Comparison of ENCODE assay signal across 8 cellular contexts in genomic region chr17:59004338-59005111, GRCh38.
DNase-seq lines count a peak whose midpoint lies in the region; ATAC-seq, FAIRE-seq and TF ChIP-seq lines count a peak whose summit lies in the region.

No MANE protein-coding gene starts in this region.

- intact Hi-C loops in HepG2 (cut with micrococcal nuclease; ENCODE audit: unreplicated experiment) = loop anchor here (1.0 to 10.0 kb wide), 3 partner anchors 293 to 486 kb away; no protein-coding TSS in a partner anchor

- no TSS peak for BruUV-seq in HepG2 (replicated peaks; lab: Mats Ljungman, UMichigan)

- CTCF ChIA-PET in A549 (lab: Yijun Ruan, JAX) (interaction anchor here (0.6 to 11.0 kb wide), 58 partner anchors 9 to 754 kb away, joined by 3 to 169 read pairs (median 4); partner anchors contain the start of gene TRIM37), HepG2 (lab: Yijun Ruan, JAX; ENCODE audit: low intra/inter-chr PET ratio, low total read pairs) (interaction anchor here (0.7 to 4.0 kb wide), 5 partner anchors 293 to 486 kb away, joined by 3 to 62 read pairs (median 12); no protein-coding TSS in a partner anchor)

- H3K4me2 ChIP-seq in A549 (no peak overlapping the region), HepG2 (ENCODE audit: low read depth, low read length) (no peak overlapping the region)

- DNase-seq in A549 (ENCODE audit: low read depth in 1 of 2, low spot score in 1 of 2) = peak; percentile 49 to 70
- no peak for DNase-seq in GM12891 (ENCODE audit: insufficient read length, low spot score)
- DNase-seq in NCI-H2196 treated with DMSO at 0.1 percent for 48 hours (lab: John Stamatoyannopoulos, UW; ENCODE audit: unreplicated experiment) = peak; percentile 41
- peak; percentile 57 to 58 for DNase-seq in activated CD4-positive, alpha-beta T cell treated with anti-CD3 and anti-CD28 coated beads for 24 hours (ENCODE audit: low read depth in 2 of 2)
- no peak for DNase-seq in chondrocyte (ENCODE audit: low spot score)
- DNase-seq in HepG2 (ENCODE audit: low spot score) = peak; percentile 58
- peak; percentile 7 for DNase-seq in stimulated activated CD8-positive, alpha-beta memory T cell treated with anti-CD3 and anti-CD28 coated beads, Interleukin-12 subunit alpha, Interleukin-12 subunit beta, amount 100 ng/mL, for 24 hours (ENCODE audit: extremely low read depth)

- peak; percentile 74 to 90; a peak in 4 of 6 replicates for ATAC-seq in A549
- peak; percentile 82 for ATAC-seq in HepG2
- ATAC-seq in GM21526 (IDR thresholded peaks at IDR 0.05; ENCODE audit: low FRiP score, unreplicated experiment) = no peak

- in situ Hi-C loops in HepG2 (cut with HindIII; ENCODE audit: extremely low pct_ligation_motif_present, low pct_unique_long_range_greater_than_20kb) = loop anchor here (5.0 kb wide), 3 partner anchors 292 to 487 kb away; no protein-coding TSS in a partner anchor

- no peaks in the 10 kb centered on the region for H3K79me2 ChIP-seq in HepG2 (ENCODE audit: insufficient read depth, low read length)

- H3K27ac ChIP-seq in A549 (no peak overlapping the region), HepG2 (ENCODE audit: extremely low read length, insufficient read depth, low read length) (no peak overlapping the region)

- 25% methylated on average over 4 of the region's 4 CpGs for WGBS in A549 (ENCODE audit: missing lambda C conversion rate)
- WGBS in HepG2 (ENCODE audit: low lambda C conversion rate) = 31% methylated on average over 4 of the region's 4 CpGs

- H3K27ac Mint-ChIP-seq in chondrocyte (ENCODE audit: unreplicated experiment) = peak overlapping the region; percentile 73

- H3K4me1 ChIP-seq in A549 = 0 out of 3 replicates have a peak, but pooled peaks cover 4% of the 10 kb centered on the region
- H3K4me1 ChIP-seq in HepG2 (ENCODE audit: insufficient read depth, low read length) = no peaks in the 10 kb centered on the region

- H3K27me3 Mint-ChIP-seq in chondrocyte (ENCODE audit: low read depth) = no peaks in the 10 kb centered on the region

- TF ChIP-seq CTCF in A549 (IDR thresholded peaks at IDR 0.05) (peak; percentile 99), chondrocyte (IDR thresholded peaks at IDR 0.05) (peak; percentile 99), HepG2 (CRISPR knock-in tag; IDR thresholded peaks at IDR 0.05) (peak; percentile 91)

- peak; percentile 95 to 98 for TF ChIP-seq RAD21 in A549 (conservative IDR thresholded peaks at IDR 0.05 in 1 of 2, IDR thresholded peaks at IDR 0.05 in 1 of 2)
- TF ChIP-seq RAD21 in HepG2 (CRISPR knock-in tag; IDR thresholded peaks at IDR 0.05) = peak; percentile 83

- no peak overlapping the region for H3K9ac ChIP-seq in HepG2 (ENCODE audit: insufficient read depth, low read depth, low read length)

- no peak overlapping the region for H3K4me3 Mint-ChIP-seq in chondrocyte (ENCODE audit: unreplicated experiment)

- no peak overlapping the region for H3K4me3 ChIP-seq in A549
- H3K4me3 ChIP-seq in HepG2 (replicated peaks in 1 of 3; ENCODE audit: insufficient read depth in 1 of 3, low read depth in 2 of 3, low read length in 3 of 3) = no peak overlapping the region

- H4K20me1 ChIP-seq in HepG2 (ENCODE audit: insufficient read depth, low read length) = no peaks in the 10 kb centered on the region

- POLR2A ChIA-PET in A549 (lab: Yijun Ruan, JAX) = interaction anchor here (1.0 to 1.8 kb wide), 5 partner anchors 294 to 486 kb away, joined by 3 to 10 read pairs (median 6); no protein-coding TSS in a partner anchor
- POLR2A ChIA-PET in HepG2 (lab: Yijun Ruan, JAX) = interaction anchor here (1.0 to 1.4 kb wide), 4 partner anchors 288 to 486 kb away, joined by 3 to 7 read pairs (median 4); no protein-coding TSS in a partner anchor

- TF ChIP-seq EP300 in A549 (IDR thresholded peaks at IDR 0.05) (no peak), HepG2 (IDR thresholded peaks at IDR 0.05; ENCODE audit: low read depth in 2 of 2, low read length in 2 of 2) (no peak), HepG2 (CRISPR knock-in tag; IDR thresholded peaks at IDR 0.05; ENCODE audit: borderline replicate concordance) (no peak)

- TF ChIP-seq POLR2A in A549 (IDR thresholded peaks at IDR 0.05; ENCODE audit: low read length) (no peak), GM12891 (IDR thresholded peaks at IDR 0.05; ENCODE audit: low read depth, low read length) (no peak), HepG2 (IDR thresholded peaks at IDR 0.05; ENCODE audit: insufficient read depth in 1 of 2, low read depth in 2 of 2, low read length in 2 of 2) (no peak)

- no peaks in the 10 kb centered on the region for H3K27me3 ChIP-seq in HepG2 (ENCODE audit: control insufficient read depth in 1 of 2, insufficient read depth in 2 of 2, low read length in 2 of 2)

- H3K36me3 Mint-ChIP-seq in chondrocyte (ENCODE audit: low read depth) = peaks cover 4% of the 10 kb centered on the region

- H3K36me3 ChIP-seq in HepG2 (replicated peaks in 1 of 2; ENCODE audit: control insufficient read depth in 1 of 2, insufficient read depth in 2 of 2, low read length in 2 of 2) = peaks cover 0 to 13% of the 10 kb centered on the region in 2 experiments; a peak in 3 of 5 replicates

- peaks cover 36% of the 10 kb centered on the region for H3K4me1 Mint-ChIP-seq in chondrocyte (ENCODE audit: low read depth)

- FAIRE-seq in A549 (lab: Jason Lieb, UNC) = no peak
- FAIRE-seq in GM12891 (lab: Jason Lieb, UNC) = peak; percentile 91
- peak; percentile 87 for FAIRE-seq in HepG2 (lab: Jason Lieb, UNC)

- H3K9me3 ChIP-seq in A549 = no peaks in the 10 kb centered on the region
- H3K9me3 ChIP-seq in HepG2 (ENCODE audit: low read length) = no peaks in the 10 kb centered on the region

- H3K9me3 Mint-ChIP-seq in chondrocyte (ENCODE audit: low read depth) = no peaks in the 10 kb centered on the region

- no peak overlapping the region for H2AFZ ChIP-seq in HepG2 (ENCODE audit: low read length)

TF ChIP-seq in A549, 52 proteins besides CTCF, POLR2A, EP300 and RAD21:
- peak; percentile 97 for TF ChIP-seq SMC3 (IDR thresholded peaks at IDR 0.05)
- no peak for TF ChIP-seq RNF2 (IDR thresholded peaks at IDR 0.05; ENCODE audit: borderline replicate concordance, low read depth)
- TF ChIP-seq HES2 (IDR thresholded peaks at IDR 0.05) = no peak

TF ChIP-seq in GM12891, 5 proteins besides CTCF, POLR2A, EP300 and RAD21:
- no peak for TF ChIP-seq SPI1 (IDR thresholded peaks at IDR 0.05; ENCODE audit: low read depth, low read length)
- TF ChIP-seq TAF1 (IDR thresholded peaks at IDR 0.05; ENCODE audit: low read depth, low read length) = no peak
- TF ChIP-seq PAX5 (IDR thresholded peaks at IDR 0.05; ENCODE audit: insufficient read depth, low read length, severe bottlenecking) = no peak
- no peak for TF ChIP-seq POU2F2 (IDR thresholded peaks at IDR 0.05; ENCODE audit: low read depth, low read length)
- TF ChIP-seq POLR2AphosphoS5 (IDR thresholded peaks at IDR 0.05; ENCODE audit: low read depth, low read length) = no peak

TF ChIP-seq in HepG2, 621 proteins besides CTCF, POLR2A, EP300 and RAD21 (continues in another document):
- 0 out of 2 replicates have a peak, but pooled peaks have one; percentile 38 for TF ChIP-seq RXRB (CRISPR knock-in tag; IDR thresholded peaks at IDR 0.05; ENCODE audit: borderline replicate concordance)
- no peak for TF ChIP-seq SAP130 (CRISPR knock-in tag; IDR thresholded peaks at IDR 0.05; ENCODE audit: low read depth)
- no peak for TF ChIP-seq CBX5 (CRISPR knock-in tag; IDR thresholded peaks at IDR 0.05; ENCODE audit: borderline replicate concordance)
- no peak for TF ChIP-seq ZUFSP (CRISPR knock-in tag; IDR thresholded peaks at IDR 0.05; ENCODE audit: borderline replicate concordance)
- no peak for TF ChIP-seq KLF12 (CRISPR knock-in tag; IDR thresholded peaks at IDR 0.05; ENCODE audit: borderline replicate concordance)
- no peak for TF ChIP-seq CC2D1A (CRISPR knock-in tag; IDR thresholded peaks at IDR 0.05)
- TF ChIP-seq SMC3 (IDR thresholded peaks at IDR 0.05; ENCODE audit: low read length) = peak; percentile 95
- peak; percentile 97 for TF ChIP-seq STAG1 (CRISPR knock-in tag; IDR thresholded peaks at IDR 0.05)
- TF ChIP-seq ZNF468 (CRISPR knock-in tag; IDR thresholded peaks at IDR 0.05) = no peak
- TF ChIP-seq ZNF556 (CRISPR knock-in tag; IDR thresholded peaks at IDR 0.05; ENCODE audit: borderline replicate concordance) = no peak
- TF ChIP-seq DDIT3 (CRISPR knock-in tag; IDR thresholded peaks at IDR 0.05) = no peak
- TF ChIP-seq NFE2 (CRISPR knock-in tag; IDR thresholded peaks at IDR 0.05) = no peak
- no peak for TF ChIP-seq ZBTB42 (CRISPR knock-in tag; IDR thresholded peaks at IDR 0.05)
- no peak for TF ChIP-seq CHD2 (IDR thresholded peaks at IDR 0.05; ENCODE audit: low read depth, low read length)
- TF ChIP-seq ZBTB3 (CRISPR knock-in tag; IDR thresholded peaks at IDR 0.05; ENCODE audit: borderline replicate concordance, low read depth) = no peak
- peak; percentile 54 for TF ChIP-seq BCL6 (CRISPR knock-in tag; IDR thresholded peaks at IDR 0.05)
- TF ChIP-seq ZNF331 (CRISPR knock-in tag; IDR thresholded peaks at IDR 0.05) = no peak
- TF ChIP-seq LCORL (IDR thresholded peaks at IDR 0.05) = no peak
- 0 out of 2 replicates have a peak, but pooled peaks have one; percentile 37 for TF ChIP-seq LCORL (CRISPR knock-in tag; IDR thresholded peaks at IDR 0.05)
- peak; percentile 70; the same call in 1 of the 2 replicates for TF ChIP-seq ZNF652 (CRISPR knock-in tag; IDR thresholded peaks at IDR 0.05; ENCODE audit: borderline replicate concordance, low read depth)
- 0 out of 2 replicates have a peak, but pooled peaks have one; percentile 15 for TF ChIP-seq THAP11 (CRISPR knock-in tag; IDR thresholded peaks at IDR 0.05)

Comparison
In these comparisons a context has a peak if more than half of its experiments do, and no peak if none do; other contexts are left out.
1. DNase-seq: peak in A549 (2 of 2), NCI-H2196 treated with DMSO at 0.1 percent for 48 hours (single experiment), activated CD4-positive, alpha-beta T cell treated with anti-CD3 and anti-CD28 coated beads for 24 hours (2 of 2), HepG2 (single experiment) and stimulated activated CD8-positive, alpha-beta memory T cell treated with anti-CD3 and anti-CD28 coated beads, Interleukin-12 subunit alpha, Interleukin-12 subunit beta, amount 100 ng/mL, for 24 hours (single experiment); none in GM12891 (single experiment) and chondrocyte (single experiment).
2. Of the 38 proteins assayed by ChIP-seq in both HepG2 and A549: peak only in HepG2: KDM5A; only in A549: none; in both: CTCF, RAD21 and SMC3; in neither: 34.
3. Peak in every context shown above with its lines, with median percentiles within 50 percentile points of each other: CTCF ChIP-seq.